Comparison of ENCODE assay signal across 8 cellular contexts in genomic region chr5:139696894-139697658, GRCh38. TPM values are rescaled to one million over a fixed set of nuclear protein-coding genes. Genes with fewer than 3 reads are reported as not detected.
DNase-seq lines count a peak whose midpoint lies in the region; TF ChIP-seq lines count a peak whose summit lies in the region.

No MANE protein-coding gene starts in this region.

- H3K4me3 Mint-ChIP-seq in neural crest cell: peak overlapping the region; percentile 80

- H3K36me3 Mint-ChIP-seq in neural crest cell (ENCODE audit: low read depth): no peaks in the 10 kb centered on the region

- H3K9me3 Mint-ChIP-seq in neural crest cell: no peaks in the 10 kb centered on the region

- TF ChIP-seq CTCF in neural crest cell (conservative IDR thresholded peaks at IDR 0.05): no peak

- H3K27me3 Mint-ChIP-seq in neural crest cell (ENCODE audit: low read depth): peaks cover 13% of the 10 kb centered on the region

- peaks cover 70% of the 10 kb centered on the region for H3K4me1 Mint-ChIP-seq in neural crest cell

- DNase-seq in CMK (ENCODE audit: low read depth) (peak; percentile 86), HT-29 (ENCODE audit: low spot score) (peak; percentile 48), fibroblast of the conjunctiva (ENCODE audit: low read depth) (peak; percentile 59), neural crest cell (ENCODE audit: low read depth, low spot score) (no peak), NCI-H1092 (lab: John Stamatoyannopoulos, UW) (no peak), SHP77 treated with DMSO at 0.1 percent for 48 hours (lab: John Stamatoyannopoulos, UW) (no peak), hippocampal formation (lab: John Stamatoyannopoulos, UW) (no peak)
- peak; percentile 66 for DNase-seq in activated CD8-positive, alpha-beta memory T cell treated with anti-CD3 and anti-CD28 coated beads, Interleukin-2, amount 50 U/mL, for 48 hours

- H3K27ac Mint-ChIP-seq in neural crest cell (ENCODE audit: unreplicated experiment): no peak overlapping the region

RNA-seq across cellular contexts. Expression of gene CXXC5, which starts 48.9 kb away (rescaled TPM):
- 211 and 220 TPM in 2 replicates for total RNA-seq in HT-29 (2014; rRNA removed; shearing (Covaris generic))
- 29.2 and 30.4 TPM in 2 replicates for total RNA-seq in neural crest cell

Comparison
In these comparisons a context has a peak if more than half of its experiments do, and no peak if none do; other contexts are left out.
1. DNase-seq: peak in CMK (single experiment), HT-29 (single experiment), activated CD8-positive, alpha-beta memory T cell treated with anti-CD3 and anti-CD28 coated beads, Interleukin-2, amount 50 U/mL, for 48 hours (single experiment) and fibroblast of the conjunctiva (single experiment); none in neural crest cell (single experiment), NCI-H1092 (single experiment), SHP77 treated with DMSO at 0.1 percent for 48 hours (single experiment) and hippocampal formation (0 of 2).